In genomic region chr4:83865417-83866150, GRCh38 we compare ENCODE assay signal across 2 cellular contexts.
TF ChIP-seq lines count a peak whose summit lies in the region.

No MANE protein-coding gene starts in this region.

TF ChIP-seq in GM23338, 12 proteins besides CTCF, POLR2A, EP300 and RAD21:
- TF ChIP-seq ZNF114 (CRISPR knock-in tag; IDR thresholded peaks at IDR 0.05), result no peak
- no peak for TF ChIP-seq STAT1 (IDR thresholded peaks at IDR 0.05; ENCODE audit: unreplicated experiment)
- no peak for TF ChIP-seq ZNF462 (CRISPR knock-in tag; IDR thresholded peaks at IDR 0.05)
- TF ChIP-seq JUNB (IDR thresholded peaks at IDR 0.05; ENCODE audit: unreplicated experiment), result no peak
- TF ChIP-seq CREB1 (CRISPR knock-in tag; IDR thresholded peaks at IDR 0.05; ENCODE audit: low read depth), result no peak
- no peak for TF ChIP-seq POLR2AphosphoS5 (IDR thresholded peaks at IDR 0.05; ENCODE audit: low read depth)
- no peak for TF ChIP-seq NANOG (IDR thresholded peaks at IDR 0.05; ENCODE audit: borderline replicate concordance)
- TF ChIP-seq ETS1 (IDR thresholded peaks at IDR 0.05), result no peak
- no peak for TF ChIP-seq REST (IDR thresholded peaks at IDR 0.05; ENCODE audit: unreplicated experiment)
- TF ChIP-seq EZH2phosphoT487 (IDR thresholded peaks at IDR 0.05; ENCODE audit: unreplicated experiment), result no peak
- TF ChIP-seq ZNF331 (CRISPR knock-in tag; IDR thresholded peaks at IDR 0.05; ENCODE audit: low read depth), result no peak
- no peak for TF ChIP-seq EZH2 (IDR thresholded peaks at IDR 0.05; ENCODE audit: low read depth, unreplicated experiment)

TF ChIP-seq in H1, 55 proteins besides CTCF, POLR2A, EP300 and RAD21:
- TF ChIP-seq CHD7 (IDR thresholded peaks at IDR 0.05; ENCODE audit: insufficient replicate concordance, low read length) (no peak), CEBPB (IDR thresholded peaks at IDR 0.05; ENCODE audit: low read depth, low read length) (no peak), SIX5 (IDR thresholded peaks at IDR 0.05; ENCODE audit: low read depth, low read length) (no peak), RBBP5 (IDR thresholded peaks at IDR 0.05; ENCODE audit: borderline replicate concordance, low read depth, low read length) (no peak), SP1 (IDR thresholded peaks at IDR 0.05; ENCODE audit: low read depth, low read length) (no peak), CHD2 (IDR thresholded peaks at IDR 0.05; ENCODE audit: low read length) (no peak), CBX8 (IDR thresholded peaks at IDR 0.05; ENCODE audit: borderline replicate concordance, low read depth, low read length) (no peak), POU5F1 (IDR thresholded peaks at IDR 0.05; ENCODE audit: low read depth, low read length) (no peak), BACH1 (IDR thresholded peaks at IDR 0.05; ENCODE audit: low read length) (no peak), USF2 (IDR thresholded peaks at IDR 0.05; ENCODE audit: low read length) (no peak), SP4 (IDR thresholded peaks at IDR 0.05; ENCODE audit: low read length) (no peak), GABPA (IDR thresholded peaks at IDR 0.05; ENCODE audit: borderline replicate concordance, insufficient read depth, low read length) (no peak), CTBP2 (IDR thresholded peaks at IDR 0.05; ENCODE audit: borderline replicate concordance, insufficient read depth, insufficient read length, low read length) (no peak), CREB1 (IDR thresholded peaks at IDR 0.05) (no peak), EGR1 (IDR thresholded peaks at IDR 0.05; ENCODE audit: borderline replicate concordance, low read depth, low read length) (no peak), TBP (IDR thresholded peaks at IDR 0.05; ENCODE audit: low read depth, low read length) (no peak)
